In the genomic region with DNA sequence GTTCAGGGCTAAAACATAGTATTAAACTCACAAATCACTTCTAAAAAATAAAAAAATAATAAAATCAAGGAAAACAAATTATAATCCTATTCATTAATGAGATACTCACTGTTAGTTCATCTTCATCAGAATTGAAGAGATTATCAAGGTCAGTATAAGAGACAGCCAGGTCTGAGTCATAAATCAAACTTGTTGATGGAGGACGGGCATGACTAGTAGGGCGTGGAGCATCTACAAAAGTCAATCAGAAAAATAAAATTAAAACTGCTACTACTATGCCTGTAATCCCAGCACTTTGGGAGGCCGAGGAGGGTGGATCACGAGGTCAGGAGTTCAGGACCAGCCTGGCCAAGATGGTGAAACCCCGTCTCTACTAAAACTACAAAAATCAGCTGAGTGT, we compare ENCODE assay signal across 23 cellular contexts.
"Had no signal": no experiment of that assay in that cellular context is flagged by ENCODE, and none has a peak within 500 bp of the region (broad histone marks: within the 10 kb centered on the region; RNA-seq: fewer than 3 reads in every experiment).

No MANE protein-coding gene starts in this region.

- ATAC-seq: effector memory CD8-positive, alpha-beta T cell; natural killer cell had no signal

- H3K27me3 ChIP-seq: brain microvascular endothelial cell, esophagus muscularis mucosa had no signal

- H3K9me3 Mint-ChIP-seq: activated CD4-positive, alpha-beta memory T cell treated with anti-CD3 and anti-CD28 coated beads for 36 hours; effector memory CD8-positive, alpha-beta T cell; natural killer cell; stimulated activated naive CD8-positive, alpha-beta T cell treated with anti-CD3 and anti-CD28 coated beads, Interleukin-15, Interleukin-2, amounts not matched to agents 100 ng/mL and 50 ng/mL, for 24 hours; T-helper 1 cell treated with Interleukin-12 subunit alpha and Interleukin-12 subunit beta and Interleukin-4 antibody, amounts not matched to agents 30 μg/mL and 1 μg/mL, for 36 hours had no signal

- H3K4me3 ChIP-seq: esophagus muscularis mucosa, thoracic aorta had no signal

- H3K27ac Mint-ChIP-seq: activated CD4-positive, alpha-beta memory T cell treated with anti-CD3 and anti-CD28 coated beads for 36 hours; natural killer cell; stimulated activated naive CD8-positive, alpha-beta T cell treated with anti-CD3 and anti-CD28 coated beads, Interleukin-15, Interleukin-2, amounts not matched to agents 100 ng/mL and 50 ng/mL, for 24 hours; T-helper 1 cell treated with Interleukin-12 subunit alpha and Interleukin-12 subunit beta and Interleukin-4 antibody, amounts not matched to agents 30 μg/mL and 1 μg/mL, for 36 hours had no signal

- H3K4me3 Mint-ChIP-seq: activated CD4-positive, alpha-beta memory T cell treated with anti-CD3 and anti-CD28 coated beads for 36 hours; effector memory CD8-positive, alpha-beta T cell; natural killer cell; stimulated activated naive CD8-positive, alpha-beta T cell treated with anti-CD3 and anti-CD28 coated beads, Interleukin-15, Interleukin-2, amounts not matched to agents 100 ng/mL and 50 ng/mL, for 24 hours; T-helper 1 cell treated with Interleukin-12 subunit alpha and Interleukin-12 subunit beta and Interleukin-4 antibody, amounts not matched to agents 30 μg/mL and 1 μg/mL, for 36 hours had no signal

- H3K9me3 ChIP-seq: esophagus muscularis mucosa, thoracic aorta had no signal

- DNase-seq: activated CD4-positive, alpha-beta memory T cell treated with anti-CD3 and anti-CD28 coated beads for 36 hours; activated CD4-positive, alpha-beta T cell treated with anti-CD3 and anti-CD28 coated beads for 4 hours; activated CD8-positive, alpha-beta memory T cell treated with anti-CD3 and anti-CD28 coated beads, Interleukin-2, amount 50 U/mL, for 4 hours; activated gamma-delta T cell; activated naive CD4-positive, alpha-beta T cell treated with anti-CD3 and anti-CD28 coated beads, Interleukin-2, amount 50 U/mL, for 16 hours; activated T-cell treated with anti-CD3 and anti-CD28 coated beads, Interleukin-2, amount 50 U/mL, for 1 hour; amniotic stem cell; brain microvascular endothelial cell; caudate nucleus; cortex of kidney; effector memory CD8-positive, alpha-beta T cell; glutamatergic neuron; mesenchymal stem cell; natural killer cell; posterior cingulate gyrus; right cardiac atrium; T-helper 9 cell; trophoblast cell had no signal

- H3K4me1 Mint-ChIP-seq: natural killer cell had no signal

- H3K27me3 Mint-ChIP-seq: activated CD4-positive, alpha-beta memory T cell treated with anti-CD3 and anti-CD28 coated beads for 36 hours; effector memory CD8-positive, alpha-beta T cell; stimulated activated naive CD8-positive, alpha-beta T cell treated with anti-CD3 and anti-CD28 coated beads, Interleukin-15, Interleukin-2, amounts not matched to agents 100 ng/mL and 50 ng/mL, for 24 hours had no signal

- H3K27ac ChIP-seq: brain microvascular endothelial cell, esophagus muscularis mucosa, thoracic aorta, VCaP had no signal
